In genomic region chr13:91017669-91018053, GRCh38 we compare ENCODE assay signal across 7 cellular contexts.
A peak's percentile ranks its signal among the peaks of the same experiment; 100 is the strongest.
DNase-seq lines count a peak whose midpoint lies in the region; ATAC-seq and TF ChIP-seq lines count a peak whose summit lies in the region.

No MANE protein-coding gene starts in this region.

- no peak overlapping the region for H4K5ac ChIP-seq in mesendoderm (ENCODE audit: low read length)

- H3K79me2 ChIP-seq in mesendoderm (ENCODE audit: control insufficient read depth, insufficient read depth, low read length) = no peaks in the 10 kb centered on the region

- H2AK5ac ChIP-seq in mesendoderm (ENCODE audit: low read length) = no peak overlapping the region

- H3K4me1 ChIP-seq in mesendoderm (ENCODE audit: control insufficient read depth, low read depth, low read length) = no peaks in the 10 kb centered on the region

- no peak overlapping the region for H2BK15ac ChIP-seq in mesendoderm (replicated peaks; ENCODE audit: low read depth)

- TF ChIP-seq CTCF in HFFc6 (IDR thresholded peaks at IDR 0.05) = no peak; the same call in 1 of the 2 replicates

- no peaks in the 10 kb centered on the region for H3K36me3 Mint-ChIP-seq in activated CD4-positive, alpha-beta T cell treated with anti-CD3 and anti-CD28 coated beads, Interleukin-2, amount 10 ng/mL, durations not matched to agents 24 days and 14 days (ENCODE audit: low read depth)
- no peaks in the 10 kb centered on the region for H3K36me3 Mint-ChIP-seq in HFFc6 (ENCODE audit: low read depth)

- H3K56ac ChIP-seq in mesendoderm (ENCODE audit: low read length) = no peak overlapping the region

- no peak overlapping the region for H3K9ac ChIP-seq in mesendoderm (ENCODE audit: low read length)

- H3K36me3 ChIP-seq in mesendoderm (ENCODE audit: control insufficient read depth, insufficient read depth, low read length) = no peaks in the 10 kb centered on the region

- no peak overlapping the region for H2BK5ac ChIP-seq in mesendoderm (ENCODE audit: low read length)

- H3K4me3 ChIP-seq in mesendoderm (ENCODE audit: low read length) = no peak overlapping the region

- DNase-seq in OCI-M1 (lab: John Stamatoyannopoulos, UW) (peak; percentile 89), mesendoderm (peak; percentile 53), hippocampal formation (lab: John Stamatoyannopoulos, UW) (no peak), HFFc6 (no peak)
- DNase-seq in activated CD4-positive, alpha-beta T cell treated with anti-CD3 and anti-CD28 coated beads, Interleukin-2, amount 10 ng/mL, durations not matched to agents 24 days and 14 days = no peak

- H3K4me2 ChIP-seq in mesendoderm (ENCODE audit: low read length) = no peak overlapping the region

- intact Hi-C loops in activated CD4-positive, alpha-beta T cell treated with anti-CD3 and anti-CD28 coated beads, Interleukin-2, amount 10 ng/mL, durations not matched to agents 24 days and 14 days (cut with micrococcal nuclease) = no loop called here

- H3K79me1 ChIP-seq in mesendoderm (ENCODE audit: low read length) = no peaks in the 10 kb centered on the region

- H3K18ac ChIP-seq in mesendoderm (ENCODE audit: low read length) = no peak overlapping the region

- H3K4ac ChIP-seq in mesendoderm (ENCODE audit: low read depth, low read length) = no peak overlapping the region

- H3K27ac ChIP-seq in mesendoderm (ENCODE audit: low read depth, low read length) = no peak overlapping the region

- H2BK120ac ChIP-seq in mesendoderm (ENCODE audit: low read depth, low read length) = no peak overlapping the region

- no peaks in the 10 kb centered on the region for H3K27me3 ChIP-seq in mesendoderm (ENCODE audit: insufficient read depth, low read length, poor library complexity)

- H3K4me1 Mint-ChIP-seq in activated CD4-positive, alpha-beta T cell treated with anti-CD3 and anti-CD28 coated beads, Interleukin-2, amount 10 ng/mL, durations not matched to agents 24 days and 14 days = no peaks in the 10 kb centered on the region
- no peaks in the 10 kb centered on the region for H3K4me1 Mint-ChIP-seq in HFFc6 (ENCODE audit: low read depth)

- peak; percentile 13 for ATAC-seq in GM19023 (IDR thresholded peaks at IDR 0.05; ENCODE audit: unreplicated experiment)
- peak; percentile 9 for ATAC-seq in HG02763 (IDR thresholded peaks at IDR 0.05; ENCODE audit: unreplicated experiment)

- H3K27me3 Mint-ChIP-seq in activated CD4-positive, alpha-beta T cell treated with anti-CD3 and anti-CD28 coated beads, Interleukin-2, amount 10 ng/mL, durations not matched to agents 24 days and 14 days = no peaks in the 10 kb centered on the region
- peaks cover 1% of the 10 kb centered on the region; the same call in 1 of the 2 replicates for H3K27me3 Mint-ChIP-seq in HFFc6 (ENCODE audit: insufficient read depth)

- H4K8ac ChIP-seq in mesendoderm (ENCODE audit: low read depth, low read length) = no peak overlapping the region

- H3K9me3 Mint-ChIP-seq in activated CD4-positive, alpha-beta T cell treated with anti-CD3 and anti-CD28 coated beads, Interleukin-2, amount 10 ng/mL, durations not matched to agents 24 days and 14 days = no peaks in the 10 kb centered on the region
- peaks cover 16% of the 10 kb centered on the region for H3K9me3 Mint-ChIP-seq in HFFc6

- no peak overlapping the region for H3K4me3 Mint-ChIP-seq in activated CD4-positive, alpha-beta T cell treated with anti-CD3 and anti-CD28 coated beads, Interleukin-2, amount 10 ng/mL, durations not matched to agents 24 days and 14 days
- no peak overlapping the region for H3K4me3 Mint-ChIP-seq in HFFc6

- no CpG with 5 or more reads among the region's 15 CpGs for WGBS in mesendoderm (ENCODE audit: extremely low coverage, insufficient coverage, low lambda C conversion rate)

- H3K23ac ChIP-seq in mesendoderm (ENCODE audit: low read length) = no peak overlapping the region

- no peak overlapping the region for H3K27ac Mint-ChIP-seq in activated CD4-positive, alpha-beta T cell treated with anti-CD3 and anti-CD28 coated beads, Interleukin-2, amount 10 ng/mL, durations not matched to agents 24 days and 14 days
- no peak overlapping the region for H3K27ac Mint-ChIP-seq in HFFc6

Comparison
In these comparisons a context has a peak if more than half of its experiments do, and no peak if none do; other contexts are left out.
1. DNase-seq: peak in OCI-M1 (single experiment) and mesendoderm (single experiment); none in activated CD4-positive, alpha-beta T cell treated with anti-CD3 and anti-CD28 coated beads, Interleukin-2, amount 10 ng/mL, durations not matched to agents 24 days and 14 days (single experiment), hippocampal formation (0 of 2) and HFFc6 (single experiment).